In genomic region chr21:42461881-42462877, GRCh38 we compare ENCODE assay signal across 10 cellular contexts. TPM values are rescaled to one million over a fixed set of nuclear protein-coding genes. Genes with fewer than 3 reads are reported as not detected.
A peak's percentile ranks its signal among the peaks of the same experiment; 100 is the strongest.
DNase-seq lines count a peak whose midpoint lies in the region; ATAC-seq, FAIRE-seq and TF ChIP-seq lines count a peak whose summit lies in the region.
"Had no signal": no experiment of that assay in that cellular context is flagged by ENCODE, and none has a peak within 500 bp of the region (broad histone marks: within the 10 kb centered on the region; RNA-seq: fewer than 3 reads in every experiment).

No MANE protein-coding gene starts in this region.

- WGBS in HUES64, result 78% methylated on average over 10 of the region's 10 CpGs
- 34% methylated on average over 7 of the region's 10 CpGs for WGBS in right lobe of liver (ENCODE audit: insufficient coverage, low coverage, low lambda C conversion rate, missing lambda C conversion rate)
- 66 to 69% methylated on average over 5 to 8 of the region's 10 CpGs for WGBS in esophagus squamous epithelium, 2 donors

- DNase-seq in Caki2 (ENCODE audit: low read depth), result peak; percentile 58
- peak; percentile 52 for DNase-seq in OCI-M1 (lab: John Stamatoyannopoulos, UW)
- peak; percentile 46 to 81 (median 63) for DNase-seq in right lobe of liver
- no peak for DNase-seq in H54 (ENCODE audit: insufficient read length, low spot score)
- DNase-seq in stimulated activated naive CD4-positive, alpha-beta T cell (lab: John Stamatoyannopoulos, UW), result no peak
- no peak for DNase-seq in omental fat pad (ENCODE audit: low spot score)
- DNase-seq in esophagus squamous epithelium (lab: John Stamatoyannopoulos, UW), result no peak

- peaks cover 21% of the 10 kb centered on the region for H3K4me1 ChIP-seq in HUES64 (ENCODE audit: insufficient read depth, low read length)
- peaks cover 0 to 41% (median 19%) of the 10 kb centered on the region in 4 donors for H3K4me1 ChIP-seq in right lobe of liver
- peaks cover 0 to 32% (median 8%) of the 10 kb centered on the region in 3 donors for H3K4me1 ChIP-seq in esophagus squamous epithelium

- H3K9ac ChIP-seq in HUES64 (ENCODE audit: low read depth, low read length), result no peak overlapping the region

- FAIRE-seq in H54 (lab: Jason Lieb, UNC), result no peak

- H3K9me3 ChIP-seq in HUES64 (ENCODE audit: insufficient read depth, low read depth, low read length) (no peaks in the 10 kb centered on the region), right lobe of liver (no peaks in the 10 kb centered on the region), esophagus squamous epithelium (no peaks in the 10 kb centered on the region)
- H3K9me3 ChIP-seq: upper lobe of left lung had no signal

- TF ChIP-seq CTCF in right lobe of liver (IDR thresholded peaks at IDR 0.05) (no peak), omental fat pad (IDR thresholded peaks at IDR 0.05) (no peak), esophagus squamous epithelium (IDR thresholded peaks at IDR 0.05) (no peak)

- H3K27ac ChIP-seq in HUES64 (ENCODE audit: low read depth, low read length) (peak overlapping the region; percentile 10; the same call in 1 of the 2 replicates), right lobe of liver (peak overlapping the region; percentile 28 to 62 (median 56)), esophagus squamous epithelium (peak overlapping the region in 2 of 4 donors; percentile 14 to 27)

- intact Hi-C loops in right lobe of liver (cut with DNase I) (no loop called here), esophagus squamous epithelium (cut with DNase I) (no loop called here)

- in situ Hi-C loops in Caki2 (cut with HindIII; ENCODE audit: low pct_unique_long_range_greater_than_20kb, low sequenced_read_pairs), result no loop called here

- no peak overlapping the region for H3K4me3 ChIP-seq in HUES64 (ENCODE audit: low read length)
- H3K4me3 ChIP-seq in right lobe of liver, result no peak overlapping the region
- no peak overlapping the region for H3K4me3 ChIP-seq in esophagus squamous epithelium
- H3K4me3 ChIP-seq: upper lobe of left lung had no signal

- no peaks in the 10 kb centered on the region for H3K36me3 ChIP-seq in HUES64 (ENCODE audit: insufficient read depth, low read length)
- H3K36me3 ChIP-seq in right lobe of liver, result no peaks in the 10 kb centered on the region
- H3K36me3 ChIP-seq in esophagus squamous epithelium, result no peaks in the 10 kb centered on the region
- H3K36me3 ChIP-seq: upper lobe of left lung had no signal

- ATAC-seq in right lobe of liver, result peak; percentile 72 to 93 (median 80)
- no peak for ATAC-seq in omental fat pad (ENCODE audit: low FRiP score)

- no peaks in the 10 kb centered on the region for H3K27me3 ChIP-seq in HUES64 (ENCODE audit: insufficient read depth, low read length)
- H3K27me3 ChIP-seq in right lobe of liver, result no peaks in the 10 kb centered on the region
- no peaks in the 10 kb centered on the region for H3K27me3 ChIP-seq in esophagus squamous epithelium
- H3K27me3 ChIP-seq: upper lobe of left lung had no signal

- TF ChIP-seq POLR2A in right lobe of liver (IDR thresholded peaks at IDR 0.05) (peak; percentile 13), H54 (IDR thresholded peaks at IDR 0.05; ENCODE audit: low read depth, low read length) (no peak), esophagus squamous epithelium (IDR thresholded peaks at IDR 0.05) (no peak)

RNA-seq across cellular contexts. Expression of gene RSPH1, which starts 33.8 kb away (rescaled TPM):
- total RNA-seq in Caki2 (2014; rRNA removed; shearing (Covaris generic); ENCODE audit: low replicate concordance), result 0.32 and 2.6 TPM in 2 replicates
- 0.25 TPM for polyA plus RNA-seq in HUES64 (2013, experiment 1 of 2)
- polyA plus RNA-seq in HUES64 (2013, experiment 2 of 2), result not detected
- under 1 TPM in 5 of 6 experiments, not detected in 1; 0.18 to 0.55 (median 0.22) TPM for total RNA-seq in right lobe of liver
- total RNA-seq in omental fat pad, result under 1 TPM in 3 of 4 donors, not detected in 1; 0.31 to 0.37 (median 0.36) TPM
- total RNA-seq in esophagus squamous epithelium, result under 1 TPM in 1 of 4 donors, not detected in 3; 0.19 TPM

RNA-seq across cellular contexts. Expression of gene SLC37A1, which starts 51.5 kb away (rescaled TPM):
- total RNA-seq in Caki2 (2014; rRNA removed; shearing (Covaris generic); ENCODE audit: low replicate concordance), result 39.8 and 101 TPM in 2 replicates
- polyA plus RNA-seq in HUES64 (2013, experiment 1 of 2), result 10.3 TPM
- 11.4 TPM for polyA plus RNA-seq in HUES64 (2013, experiment 2 of 2)
- total RNA-seq in right lobe of liver, result 10 to 100 TPM in 1 of 6 experiments, 1 to 10 TPM in 5; 2.5 to 10.8 (median 6.2) TPM
- total RNA-seq in omental fat pad, result 10 to 100 TPM in 1 of 4 donors, 1 to 10 TPM in 3; 4.6 to 11.0 (median 6.0) TPM
- 10 to 100 TPM; 10.7 to 21.1 (median 14.0) TPM for total RNA-seq in esophagus squamous epithelium

RNA-seq across cellular contexts. Expression of gene UBASH3A, which starts 58.5 kb away (rescaled TPM):
- total RNA-seq in Caki2 (2014; rRNA removed; shearing (Covaris generic); ENCODE audit: low replicate concordance), result not detected in 2 replicates
- polyA plus RNA-seq in HUES64 (2013, experiment 1 of 2), result not detected
- polyA plus RNA-seq in HUES64 (2013, experiment 2 of 2), result not detected
- total RNA-seq in right lobe of liver, result under 1 TPM; 0.12 to 0.50 (median 0.15) TPM
- total RNA-seq in omental fat pad, result under 1 TPM in 3 of 4 donors, not detected in 1; 0.31 to 0.96 (median 0.79) TPM
- 1 to 10 TPM in 1 of 4 donors, under 1 TPM in 3; 0.57 to 1.9 (median 0.73) TPM for total RNA-seq in esophagus squamous epithelium
- total RNA-seq: RPMI7951 had no signal

Comparison
In these comparisons a context has a peak if more than half of its experiments do, and no peak if none do; other contexts are left out.
1. DNase-seq: peak in Caki2 (single experiment), OCI-M1 (single experiment) and right lobe of liver (3 of 3); none in H54 (single experiment), stimulated activated naive CD4-positive, alpha-beta T cell (0 of 6), omental fat pad (single experiment) and esophagus squamous epithelium (single experiment).